ENCODE assay signal across 24 cellular contexts in the genomic region with DNA sequence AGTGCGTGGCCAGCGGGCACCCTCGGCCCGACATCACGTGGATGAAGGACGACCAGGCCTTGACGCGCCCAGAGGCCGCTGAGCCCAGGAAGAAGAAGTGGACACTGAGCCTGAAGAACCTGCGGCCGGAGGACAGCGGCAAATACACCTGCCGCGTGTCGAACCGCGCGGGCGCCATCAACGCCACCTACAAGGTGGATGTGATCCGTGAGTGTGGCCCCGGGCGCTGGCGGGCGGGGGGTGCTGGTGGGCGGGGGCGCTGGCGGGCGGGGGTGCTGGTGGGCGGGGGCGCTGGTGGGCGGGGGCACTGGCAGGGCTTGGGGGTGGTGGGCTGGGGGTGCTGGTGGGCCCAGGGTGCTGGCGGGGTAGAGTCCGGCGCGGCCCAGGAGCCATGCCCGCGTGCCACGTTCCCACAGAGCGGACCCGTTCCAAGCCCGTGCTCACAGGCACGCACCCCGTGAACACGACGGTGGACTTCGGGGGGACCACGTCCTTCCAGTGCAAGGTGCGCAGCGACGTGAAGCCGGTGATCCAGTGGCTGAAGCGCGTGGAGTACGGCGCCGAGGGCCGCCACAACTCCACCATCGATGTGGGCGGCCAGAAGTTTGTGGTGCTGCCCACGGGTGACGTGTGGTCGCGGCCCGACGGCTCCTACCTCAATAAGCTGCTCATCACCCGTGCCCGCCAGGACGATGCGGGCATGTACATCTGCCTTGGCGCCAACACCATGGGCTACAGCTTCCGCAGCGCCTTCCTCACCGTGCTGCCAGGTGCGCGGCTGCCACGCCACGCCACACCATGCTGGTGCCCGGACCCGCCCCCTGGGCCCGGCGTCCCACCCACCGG. TPM values are rescaled to one million over a fixed set of nuclear protein-coding genes. Genes with fewer than 3 reads are reported as not detected.
DNase-seq lines count a peak whose midpoint lies in the region; ATAC-seq, FAIRE-seq and TF ChIP-seq lines count a peak whose summit lies in the region.
"Had no signal": no experiment of that assay in that cellular context is flagged by ENCODE, and none has a peak within 500 bp of the region (broad histone marks: within the 10 kb centered on the region; RNA-seq: fewer than 3 reads in every experiment).

No MANE protein-coding gene starts in this region.

- ATAC-seq in HepG2 (no peak), right lobe of liver (no peak), memory B cell (ENCODE audit: low read depth) (no peak)
- ATAC-seq: CD8-positive, alpha-beta T cell had no signal

- in situ Hi-C loops in HepG2 (cut with HindIII; ENCODE audit: extremely low pct_ligation_motif_present, low pct_unique_long_range_greater_than_20kb) = no loop called here

- no peak for TF ChIP-seq RAD21 in HepG2 (CRISPR knock-in tag; IDR thresholded peaks at IDR 0.05)

- no peaks in the 10 kb centered on the region for H4K20me1 ChIP-seq in HepG2 (ENCODE audit: insufficient read depth, low read length)

- H3K4me3 ChIP-seq in HepG2 (replicated peaks in 1 of 3; ENCODE audit: insufficient read depth in 1 of 3, low read depth in 2 of 3, low read length in 3 of 3) (no peak overlapping the region), right lobe of liver (no peak overlapping the region), H7 (ENCODE audit: insufficient read depth, low read depth, low read length) (no peak overlapping the region)
- H3K4me3 ChIP-seq: BLaER1 had no signal

- 98% methylated on average over 64 of the region's 83 CpGs for WGBS in HepG2 (ENCODE audit: low lambda C conversion rate)
- WGBS in right lobe of liver (ENCODE audit: insufficient coverage, low coverage, low lambda C conversion rate, missing lambda C conversion rate) = 100% methylated on average over 6 of the region's 83 CpGs

- no peak overlapping the region for H3K4me3 Mint-ChIP-seq in memory B cell
- H3K4me3 Mint-ChIP-seq: CD8-positive, alpha-beta T cell had no signal

- H3K36me3 Mint-ChIP-seq in memory B cell = peaks cover 4% of the 10 kb centered on the region

- H3K36me3 ChIP-seq in HepG2 (replicated peaks in 1 of 2; ENCODE audit: control insufficient read depth in 1 of 2, insufficient read depth in 2 of 2, low read length in 2 of 2) (peaks cover 8 to 12% of the 10 kb centered on the region in 2 experiments; a peak in 4 of 5 replicates), right lobe of liver (peaks cover 0 to 10% (median 5%) of the 10 kb centered on the region in 4 donors), H7 (replicated peaks; ENCODE audit: control insufficient read depth, insufficient read depth, low read length) (peaks cover 8% of the 10 kb centered on the region)

- CTCF ChIA-PET in HepG2 (lab: Yijun Ruan, JAX; ENCODE audit: low intra/inter-chr PET ratio, low total read pairs) (no interaction called here), RWPE1 (lab: Yijun Ruan, JAX) (no interaction called here)

- H3K9me3 ChIP-seq in HepG2 (ENCODE audit: low read length) (no peaks in the 10 kb centered on the region), right lobe of liver (no peaks in the 10 kb centered on the region)
- H3K9me3 ChIP-seq: BLaER1, Caco-2 had no signal

- no TSS peak for BruUV-seq in HepG2 (replicated peaks; lab: Mats Ljungman, UMichigan)

- TF ChIP-seq POLR2A in HepG2 (IDR thresholded peaks at IDR 0.05; ENCODE audit: insufficient read depth in 1 of 2, low read depth in 2 of 2, low read length in 2 of 2) = no peak
- no peak for TF ChIP-seq POLR2A in right lobe of liver (IDR thresholded peaks at IDR 0.05)

- H3K27me3 ChIP-seq in HepG2 (ENCODE audit: control insufficient read depth in 1 of 2, insufficient read depth in 2 of 2, low read length in 2 of 2) (peaks cover under 1 to 9% of the 10 kb centered on the region in 2 experiments; a peak in 4 of 5 replicates), right lobe of liver (no peaks in the 10 kb centered on the region), H7 (ENCODE audit: control insufficient read depth, insufficient read depth, low read length) (no peaks in the 10 kb centered on the region)
- H3K27me3 ChIP-seq: BLaER1 had no signal

- TF ChIP-seq EP300 in HepG2 (IDR thresholded peaks at IDR 0.05; ENCODE audit: low read depth in 2 of 2, low read length in 2 of 2) (no peak), HepG2 (CRISPR knock-in tag; IDR thresholded peaks at IDR 0.05; ENCODE audit: borderline replicate concordance) (no peak)

- no peak for DNase-seq in HepG2 (ENCODE audit: low spot score)
- no peak for DNase-seq in right lobe of liver
- DNase-seq in H7 = peak; percentile 63
- DNase-seq in RWPE1 (ENCODE audit: low spot score) = no peak
- no peak for DNase-seq in memory B cell (ENCODE audit: low spot score in 2 of 2)
- no peak for DNase-seq in globus pallidus (ENCODE audit: low spot score)
- no peak for DNase-seq in cerebellar cortex (ENCODE audit: low spot score)
- no peak for DNase-seq in OCI-M1 (lab: John Stamatoyannopoulos, UW)
- DNase-seq: ACHN; AML-193; Caco-2; CD4-positive, CD25-positive, alpha-beta regulatory T cell; CD8-positive, alpha-beta T cell; DMS153; DND-41; GOT3; HCEC 1CT had no signal

- H3K27ac Mint-ChIP-seq in memory B cell = peak overlapping the region; percentile 66
- H3K27ac Mint-ChIP-seq: CD4-positive, CD25-positive, alpha-beta regulatory T cell; CD8-positive, alpha-beta T cell had no signal

- intact Hi-C loops in HepG2 (cut with micrococcal nuclease; ENCODE audit: unreplicated experiment) (no loop called here), right lobe of liver (cut with DNase I) (loop anchor here in 1 of 2 donors (10.0 kb wide), 1 partner anchor 201 kb away; no protein-coding TSS in a partner anchor)

- H3K4me1 ChIP-seq in HepG2 (ENCODE audit: insufficient read depth, low read length) (peaks cover 16% of the 10 kb centered on the region), right lobe of liver (no peaks in the 10 kb centered on the region)
- H3K4me1 ChIP-seq: Caco-2 had no signal

- TF ChIP-seq CTCF in HepG2 (CRISPR knock-in tag; IDR thresholded peaks at IDR 0.05) (no peak), right lobe of liver (IDR thresholded peaks at IDR 0.05) (no peak), RWPE1 (conservative IDR thresholded peaks at IDR 0.05; ENCODE audit: low read depth) (no peak)

- FAIRE-seq in HepG2 (lab: Jason Lieb, UNC) = no peak
- FAIRE-seq: A204.1, G401.6, GM12892, H54 had no signal

- POLR2A ChIA-PET in HepG2 (lab: Yijun Ruan, JAX) = no interaction called here
- POLR2A ChIA-PET in RWPE1 (lab: Yijun Ruan, JAX; ENCODE audit: low non-redundant PET) = no interaction called here

- no peak overlapping the region for H2AFZ ChIP-seq in HepG2 (ENCODE audit: low read length)

- H3K27me3 Mint-ChIP-seq in memory B cell = peaks cover 3% of the 10 kb centered on the region
- H3K27me3 Mint-ChIP-seq: CD4-positive, CD25-positive, alpha-beta regulatory T cell had no signal

- H3K4me2 ChIP-seq in HepG2 (ENCODE audit: low read depth, low read length) = no peak overlapping the region
- H3K4me2 ChIP-seq: BLaER1 had no signal

- H3K9me3 Mint-ChIP-seq in memory B cell = no peaks in the 10 kb centered on the region
- H3K9me3 Mint-ChIP-seq: CD4-positive, CD25-positive, alpha-beta regulatory T cell; CD8-positive, alpha-beta T cell had no signal

- H3K79me2 ChIP-seq in HepG2 (ENCODE audit: insufficient read depth, low read length) = no peaks in the 10 kb centered on the region

- H3K4me1 Mint-ChIP-seq in memory B cell = peaks cover 17% of the 10 kb centered on the region

- H3K9ac ChIP-seq in HepG2 (ENCODE audit: insufficient read depth, low read depth, low read length) = no peak overlapping the region
- H3K9ac ChIP-seq: BLaER1 had no signal

- H3K27ac ChIP-seq in HepG2 (ENCODE audit: extremely low read length, insufficient read depth, low read length) (no peak overlapping the region), right lobe of liver (no peak overlapping the region), RWPE1 (0 out of 2 replicates have a peak overlapping the region, but pooled peaks have one; percentile 2)
- H3K27ac ChIP-seq: 22Rv1, C4-2B had no signal

RNA-seq across cellular contexts. Expression of gene FGFRL1, which starts 12.7 kb away (rescaled TPM):
- total RNA-seq in HepG2 (2016; rRNA removed; fragmentation: Illumina TruSeq; extraction: Trizol) (12.3 and 19.1 TPM in 2 replicates), right lobe of liver (10 to 100 TPM; 27.9 to 60.1 (median 45.7) TPM)
- total RNA-seq in HepG2 (2016; cell fraction: cytosol; rRNA removed; fragmentation: Illumina TruSeq; extraction: Trizol; ENCODE audit: low read depth) = 8.9 and 9.3 TPM in 2 replicates
- total RNA-seq in HepG2 (2016; cell fraction: insoluble cytoplasmic fraction; rRNA removed; fragmentation: Illumina TruSeq; extraction: Trizol) = 11.5 and 17.5 TPM in 2 replicates
- 31.8 and 32.6 TPM in 2 replicates for total RNA-seq in HepG2 (2016; cell fraction: membrane; rRNA removed; fragmentation: Illumina TruSeq; extraction: Trizol)
- 13.0 and 15.9 TPM in 2 replicates for total RNA-seq in HepG2 (2016; cell fraction: nucleus; rRNA removed; fragmentation: Illumina TruSeq; extraction: Trizol)
- 30.6 and 35.5 TPM in 2 replicates for polyA plus RNA-seq in HepG2 (2011; rRNA removed)
- 37.2 and 49.4 TPM in 2 replicates for polyA plus RNA-seq in HepG2 (2011; cell fraction: cytosol; rRNA removed)
- polyA plus RNA-seq in HepG2 (2011; cell fraction: nucleus; rRNA removed) = 122 and 143 TPM in 2 replicates
- polyA plus RNA-seq in HepG2 (2012) = 21.8 and 31.9 TPM in 2 replicates
- polyA plus RNA-seq in HepG2 (2016; cell fraction: cytosol; fragmentation: Illumina TruSeq; extraction: Trizol; ENCODE audit: low read depth) = 15.2 and 15.4 TPM in 2 replicates
- 18.1 and 23.1 TPM in 2 replicates for polyA plus RNA-seq in HepG2 (2016; cell fraction: insoluble cytoplasmic fraction; fragmentation: Illumina TruSeq; extraction: Trizol; ENCODE audit: low read depth)
- polyA plus RNA-seq in HepG2 (2016; cell fraction: membrane; fragmentation: Illumina TruSeq; extraction: Trizol; ENCODE audit: low read depth) = 38.4 and 44.6 TPM in 2 replicates
- 33.6 and 40.0 TPM in 2 replicates for polyA plus RNA-seq in HepG2 (2016; cell fraction: nucleus; fragmentation: Illumina TruSeq; extraction: Trizol; ENCODE audit: insufficient read depth, low read depth)
- 74.3 and 145 TPM in 2 replicates for polyA minus RNA-seq in HepG2 (2011; rRNA and poly(A)+ RNA removed; ENCODE audit: low replicate concordance)
- polyA minus RNA-seq in HepG2 (2011; cell fraction: cytosol; rRNA and poly(A)+ RNA removed) = 22.8 and 26.5 TPM in 2 replicates
- polyA minus RNA-seq in HepG2 (2011; cell fraction: nucleus; rRNA and poly(A)+ RNA removed) = 19.9 and 23.2 TPM in 2 replicates
- 23.3 and 39.1 TPM in 2 replicates for total RNA-seq in H7 (2014; rRNA removed; shearing (Covaris generic))

RNA-seq across cellular contexts. Expression of gene SLC26A1, which starts 30.9 kb away (rescaled TPM):
- total RNA-seq in HepG2 (2016; rRNA removed; fragmentation: Illumina TruSeq; extraction: Trizol) (7.2 and 22.9 TPM in 2 replicates), right lobe of liver (10 to 100 TPM in 5 of 6 experiments, 1 to 10 TPM in 1; 9.6 to 30.9 (median 23.0) TPM)
- 1.1 and 1.9 TPM in 2 replicates for total RNA-seq in HepG2 (2016; cell fraction: cytosol; rRNA removed; fragmentation: Illumina TruSeq; extraction: Trizol; ENCODE audit: low read depth)
- 6.6 and 22.7 TPM in 2 replicates for total RNA-seq in HepG2 (2016; cell fraction: insoluble cytoplasmic fraction; rRNA removed; fragmentation: Illumina TruSeq; extraction: Trizol)
- total RNA-seq in HepG2 (2016; cell fraction: membrane; rRNA removed; fragmentation: Illumina TruSeq; extraction: Trizol) = 4.2 and 4.6 TPM in 2 replicates
- 23.8 and 28.9 TPM in 2 replicates for total RNA-seq in HepG2 (2016; cell fraction: nucleus; rRNA removed; fragmentation: Illumina TruSeq; extraction: Trizol)
- polyA plus RNA-seq in HepG2 (2011; rRNA removed) = 5.4 and 8.4 TPM in 2 replicates
- polyA plus RNA-seq in HepG2 (2011; cell fraction: cytosol; rRNA removed) = 7.7 and 10.8 TPM in 2 replicates
- polyA plus RNA-seq in HepG2 (2011; cell fraction: nucleus; rRNA removed) = 30.6 and 45.2 TPM in 2 replicates
- 5.1 and 7.0 TPM in 2 replicates for polyA plus RNA-seq in HepG2 (2012)
- polyA plus RNA-seq in HepG2 (2016; cell fraction: cytosol; fragmentation: Illumina TruSeq; extraction: Trizol; ENCODE audit: low read depth) = 1.2 and 1.5 TPM in 2 replicates
- 4.5 and 6.1 TPM in 2 replicates for polyA plus RNA-seq in HepG2 (2016; cell fraction: insoluble cytoplasmic fraction; fragmentation: Illumina TruSeq; extraction: Trizol; ENCODE audit: low read depth)
- polyA plus RNA-seq in HepG2 (2016; cell fraction: membrane; fragmentation: Illumina TruSeq; extraction: Trizol; ENCODE audit: low read depth) = 1.6 and 2.2 TPM in 2 replicates
- polyA plus RNA-seq in HepG2 (2016; cell fraction: nucleus; fragmentation: Illumina TruSeq; extraction: Trizol; ENCODE audit: insufficient read depth, low read depth) = 25.4 and 27.0 TPM in 2 replicates
- polyA minus RNA-seq in HepG2 (2011; rRNA and poly(A)+ RNA removed; ENCODE audit: low replicate concordance) = 0.40 and 58.6 TPM in 2 replicates
- 13.4 and 13.6 TPM in 2 replicates for polyA minus RNA-seq in HepG2 (2011; cell fraction: cytosol; rRNA and poly(A)+ RNA removed)
- polyA minus RNA-seq in HepG2 (2011; cell fraction: nucleus; rRNA and poly(A)+ RNA removed) = 37.7 and 40.7 TPM in 2 replicates
- total RNA-seq in H7 (2014; rRNA removed; shearing (Covaris generic)) = 0.03 and 0.30 TPM in 2 replicates

RNA-seq across cellular contexts. Expression of gene IDUA, which starts 37.3 kb away (rescaled TPM):
- 0.32 and 1.0 TPM in 2 replicates for total RNA-seq in HepG2 (2016; rRNA removed; fragmentation: Illumina TruSeq; extraction: Trizol)
- total RNA-seq in HepG2 (2016; cell fraction: cytosol; rRNA removed; fragmentation: Illumina TruSeq; extraction: Trizol; ENCODE audit: low read depth) = not detected in 2 replicates
- total RNA-seq in HepG2 (2016; cell fraction: insoluble cytoplasmic fraction; rRNA removed; fragmentation: Illumina TruSeq; extraction: Trizol) = 0.84 TPM in 1 of 2 replicates, not detected in the other
- 0.24 and 0.53 TPM in 2 replicates for total RNA-seq in HepG2 (2016; cell fraction: membrane; rRNA removed; fragmentation: Illumina TruSeq; extraction: Trizol)
- 0.75 and 2.8 TPM in 2 replicates for total RNA-seq in HepG2 (2016; cell fraction: nucleus; rRNA removed; fragmentation: Illumina TruSeq; extraction: Trizol)
- 0.77 and 1.5 TPM in 2 replicates for polyA plus RNA-seq in HepG2 (2011; rRNA removed)
- 0.24 and 0.27 TPM in 2 replicates for polyA plus RNA-seq in HepG2 (2011; cell fraction: cytosol; rRNA removed)
- polyA plus RNA-seq in HepG2 (2011; cell fraction: nucleus; rRNA removed) = 34.5 and 42.6 TPM in 2 replicates
- polyA plus RNA-seq in HepG2 (2012) = 1.0 and 2.7 TPM in 2 replicates
- 0.19 and 0.29 TPM in 2 replicates for polyA plus RNA-seq in HepG2 (2016; cell fraction: cytosol; fragmentation: Illumina TruSeq; extraction: Trizol; ENCODE audit: low read depth)
- polyA plus RNA-seq in HepG2 (2016; cell fraction: insoluble cytoplasmic fraction; fragmentation: Illumina TruSeq; extraction: Trizol; ENCODE audit: low read depth) = not detected in 2 replicates
- polyA plus RNA-seq in HepG2 (2016; cell fraction: membrane; fragmentation: Illumina TruSeq; extraction: Trizol; ENCODE audit: low read depth) = 0.19 and 0.30 TPM in 2 replicates
- polyA plus RNA-seq in HepG2 (2016; cell fraction: nucleus; fragmentation: Illumina TruSeq; extraction: Trizol; ENCODE audit: insufficient read depth, low read depth) = 2.2 and 4.7 TPM in 2 replicates
- polyA minus RNA-seq in HepG2 (2011; rRNA and poly(A)+ RNA removed; ENCODE audit: low replicate concordance) = 1.4 and 1.8 TPM in 2 replicates
- 0.69 TPM in 1 of 2 replicates, not detected in the other for polyA minus RNA-seq in HepG2 (2011; cell fraction: cytosol; rRNA and poly(A)+ RNA removed)
- polyA minus RNA-seq in HepG2 (2011; cell fraction: nucleus; rRNA and poly(A)+ RNA removed) = 3.5 and 4.0 TPM in 2 replicates
- 10 to 100 TPM in 3 of 6 experiments, 1 to 10 TPM in 3; 4.7 to 15.1 (median 11.0) TPM for total RNA-seq in right lobe of liver
- total RNA-seq in H7 (2014; rRNA removed; shearing (Covaris generic)) = 4.6 TPM in 2 replicates

RNA-seq across cellular contexts. Expression of gene DGKQ, which starts 50.7 kb away (rescaled TPM):
- total RNA-seq in HepG2 (2016; rRNA removed; fragmentation: Illumina TruSeq; extraction: Trizol) = 3.2 and 7.2 TPM in 2 replicates
- total RNA-seq in HepG2 (2016; cell fraction: cytosol; rRNA removed; fragmentation: Illumina TruSeq; extraction: Trizol; ENCODE audit: low read depth) = 0.53 and 1.4 TPM in 2 replicates
- total RNA-seq in HepG2 (2016; cell fraction: insoluble cytoplasmic fraction; rRNA removed; fragmentation: Illumina TruSeq; extraction: Trizol) = 2.4 and 7.8 TPM in 2 replicates
- total RNA-seq in HepG2 (2016; cell fraction: membrane; rRNA removed; fragmentation: Illumina TruSeq; extraction: Trizol) = 2.5 and 2.9 TPM in 2 replicates
- total RNA-seq in HepG2 (2016; cell fraction: nucleus; rRNA removed; fragmentation: Illumina TruSeq; extraction: Trizol) = 7.0 and 7.9 TPM in 2 replicates
- 4.5 and 6.1 TPM in 2 replicates for polyA plus RNA-seq in HepG2 (2011; rRNA removed)
- polyA plus RNA-seq in HepG2 (2011; cell fraction: cytosol; rRNA removed) = 3.1 and 4.8 TPM in 2 replicates
- polyA plus RNA-seq in HepG2 (2011; cell fraction: nucleus; rRNA removed) = 50.5 and 58.5 TPM in 2 replicates
- polyA plus RNA-seq in HepG2 (2012) = 3.0 and 5.5 TPM in 2 replicates
- polyA plus RNA-seq in HepG2 (2016; cell fraction: cytosol; fragmentation: Illumina TruSeq; extraction: Trizol; ENCODE audit: low read depth) = 0.35 and 0.36 TPM in 2 replicates
- 2.0 and 3.4 TPM in 2 replicates for polyA plus RNA-seq in HepG2 (2016; cell fraction: insoluble cytoplasmic fraction; fragmentation: Illumina TruSeq; extraction: Trizol; ENCODE audit: low read depth)
- 1.3 and 1.7 TPM in 2 replicates for polyA plus RNA-seq in HepG2 (2016; cell fraction: membrane; fragmentation: Illumina TruSeq; extraction: Trizol; ENCODE audit: low read depth)
- 16.0 and 17.5 TPM in 2 replicates for polyA plus RNA-seq in HepG2 (2016; cell fraction: nucleus; fragmentation: Illumina TruSeq; extraction: Trizol; ENCODE audit: insufficient read depth, low read depth)
- polyA minus RNA-seq in HepG2 (2011; rRNA and poly(A)+ RNA removed; ENCODE audit: low replicate concordance) = 3.0 and 10.3 TPM in 2 replicates
- 4.2 and 4.9 TPM in 2 replicates for polyA minus RNA-seq in HepG2 (2011; cell fraction: cytosol; rRNA and poly(A)+ RNA removed)
- 7.2 and 8.1 TPM in 2 replicates for polyA minus RNA-seq in HepG2 (2011; cell fraction: nucleus; rRNA and poly(A)+ RNA removed)
- 10 to 100 TPM in 1 of 6 experiments, 1 to 10 TPM in 5; 4.6 to 10.5 (median 5.7) TPM for total RNA-seq in right lobe of liver
- total RNA-seq in H7 (2014; rRNA removed; shearing (Covaris generic)) = 19.4 and 26.7 TPM in 2 replicates
